32 cellular contexts compared by ENCODE assay signal in the genomic region with DNA sequence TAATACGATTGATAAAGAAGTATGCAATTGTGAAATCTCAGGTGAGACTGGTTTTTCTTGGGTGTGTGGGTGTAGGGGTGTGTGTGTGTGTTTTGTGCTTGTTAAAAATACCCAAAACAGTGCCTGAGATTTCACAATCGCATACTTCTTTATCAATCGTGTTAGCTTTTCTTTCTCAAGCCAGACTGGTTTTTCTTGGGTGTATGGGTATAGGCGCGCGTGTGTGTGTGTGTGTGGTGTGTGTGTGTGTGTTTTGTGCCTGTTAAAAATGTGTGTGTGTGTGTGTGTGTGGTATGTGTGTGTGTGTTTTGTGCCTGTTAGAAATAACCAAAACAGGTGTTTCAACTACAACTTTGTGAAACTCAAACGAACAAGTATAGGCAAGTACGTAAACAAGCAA. TPM values are rescaled to one million over a fixed set of nuclear protein-coding genes. Genes with fewer than 3 reads are reported as not detected.
DNase-seq lines count a peak whose midpoint lies in the region; ATAC-seq, FAIRE-seq and TF ChIP-seq lines count a peak whose summit lies in the region.
"Had no signal": no experiment of that assay in that cellular context is flagged by ENCODE, and none has a peak within 500 bp of the region (broad histone marks: within the 10 kb centered on the region; RNA-seq: fewer than 3 reads in every experiment).

No MANE protein-coding gene starts in this region.

- POLR2A ChIA-PET in Caco-2 (lab: Charles Lee) (interaction anchor here (1.1 kb wide), 1 partner anchor 121 kb away, joined by 3 read pairs; a partner anchor contains a TSS), IMR-90 (lab: Charles Lee; ENCODE audit: unreplicated experiment) (no interaction called here), endothelial cell of umbilical vein (lab: Charles Lee) (no interaction called here), T-cell (lab: Charles Lee) (no interaction called here)

- H4K20me1 ChIP-seq in IMR-90 (ENCODE audit: insufficient read depth, low read length) (peaks cover 4% of the 10 kb centered on the region; the same call in 1 of the 2 replicates), endothelial cell of umbilical vein (replicated peaks; ENCODE audit: control insufficient read depth, extremely low read depth, insufficient read depth, low read length) (no peaks in the 10 kb centered on the region)

- H3K4me2 ChIP-seq in IMR-90 (ENCODE audit: low read depth, low read length) (no peak overlapping the region), endothelial cell of umbilical vein (ENCODE audit: insufficient read depth, low read length) (no peak overlapping the region)
- H3K4me2 ChIP-seq: A549 had no signal

- H3K9me1 ChIP-seq in IMR-90 (ENCODE audit: insufficient read depth, low read length) (peaks cover 4% of the 10 kb centered on the region), endothelial cell of umbilical vein (replicated peaks; ENCODE audit: control insufficient read depth, extremely low read depth, insufficient read depth, low read length) (no peaks in the 10 kb centered on the region)

- TF ChIP-seq POLR2A in IMR-90 (IDR thresholded peaks at IDR 0.05; ENCODE audit: low read depth, low read length) (no peak), endothelial cell of umbilical vein (IDR thresholded peaks at IDR 0.05; ENCODE audit: low read depth, low read length) (no peak)

- ATAC-seq in IMR-90 (ENCODE audit: low read depth) = no peak
- ATAC-seq in lung (ENCODE audit: insufficient read depth, low FRiP score) = no peak
- ATAC-seq in T-cell (replicated peaks in 1 of 4) = no peak
- ATAC-seq: A549; activated naive CD4-positive, alpha-beta T cell treated with anti-CD3 and anti-CD28 coated beads, Interleukin-2, amount 50 U/mL, for 72 hours; natural killer cell had no signal

- CTCF ChIA-PET in Caco-2 (lab: Charles Lee) (no interaction called here), IMR-90 (lab: Yijun Ruan, JAX) (interaction anchor here (0.5 kb wide), 1 partner anchor 125 kb away, joined by 3 read pairs; no protein-coding TSS in a partner anchor), endothelial cell of umbilical vein (lab: Charles Lee) (no interaction called here), T-cell (lab: Charles Lee) (no interaction called here)
- CTCF ChIA-PET in activated naive CD4-positive, alpha-beta T cell treated with anti-CD3 and anti-CD28 coated beads, Interleukin-2, amount 10 ng/mL, durations not matched to agents 7 days and 5 days (lab: Charles Lee) = no interaction called here

- H3K36me3 ChIP-seq in Caco-2 (ENCODE audit: control insufficient read depth, insufficient read depth, low read length) = no peaks in the 10 kb centered on the region
- peaks cover 7% of the 10 kb centered on the region; the same call in 1 of the 2 replicates for H3K36me3 ChIP-seq in IMR-90 (ENCODE audit: control insufficient read depth, insufficient read depth, low read length)
- no peaks in the 10 kb centered on the region for H3K36me3 ChIP-seq in endothelial cell of umbilical vein (ENCODE audit: control insufficient read depth in 2 of 2, extremely low read depth in 1 of 2, insufficient read depth in 2 of 2, low read length in 2 of 2)
- H3K36me3 ChIP-seq in lung (ENCODE audit: control insufficient read depth in 2 of 2, insufficient read depth in 2 of 2, low read length in 2 of 2) = peaks cover 0 to 9% of the 10 kb centered on the region in 2 donors
- H3K36me3 ChIP-seq: vagina had no signal

- H2BK5ac ChIP-seq in IMR-90 (ENCODE audit: low read depth, low read length, poor library complexity, severe bottlenecking) = peak overlapping the region; percentile 39

- no peak for TF ChIP-seq RAD21 in IMR-90 (IDR thresholded peaks at IDR 0.05; ENCODE audit: low read length)

- in situ Hi-C loops in IMR-90 (cut with MboI; ENCODE audit: low sequenced_read_pairs) = no loop called here

- H3K27ac ChIP-seq in IMR-90 (ENCODE audit: insufficient read depth, low read length) = no peak overlapping the region
- H3K27ac ChIP-seq in endothelial cell of umbilical vein (ENCODE audit: insufficient read depth, low read depth, low read length) = no peak overlapping the region
- H3K27ac ChIP-seq in lung (ENCODE audit: low read depth in 1 of 2, low read length in 1 of 2) = no peak overlapping the region
- H3K27ac ChIP-seq: A549, SJCRH30, skin epidermis, suprapubic skin, vagina, VCaP had no signal

- DNase-seq in Caco-2 = peak; percentile 86 to 87
- DNase-seq in IMR-90 = no peak
- no peak for DNase-seq in endothelial cell of umbilical vein (ENCODE audit: low read depth, low spot score)
- DNase-seq in lung (ENCODE audit: low spot score) = peak; percentile 35
- no peak for DNase-seq in NCI-H2171 (lab: John Stamatoyannopoulos, UW)
- no peak for DNase-seq in activated naive CD4-positive, alpha-beta T cell treated with anti-CD3 and anti-CD28 coated beads, Interleukin-2, amount 10 ng/mL, durations not matched to agents 7 days and 5 days
- DNase-seq in activated T-cell treated with anti-CD3 and anti-CD28 coated beads for 4 hours = no peak
- no peak for DNase-seq in T-cell
- DNase-seq: activated CD4-positive, alpha-beta T cell treated with anti-CD3 and anti-CD28 coated beads for 48 hours; activated CD8-positive, alpha-beta memory T cell treated with anti-CD3 and anti-CD28 coated beads for 24 hours; AML-193; CD4-positive, CD25-positive, alpha-beta regulatory T cell; DND-41; islet precursor cell; MV-4-11; natural killer cell; NCI-H1436 treated with DMSO at 0.1 percent for 48 hours; NCI-H446; NCI-H774; nucleus accumbens; SJCRH30; stimulated activated naive CD4-positive, alpha-beta T cell; SW 1271; T-helper 9 cell had no signal

- H3K14ac ChIP-seq in IMR-90 (replicated peaks; ENCODE audit: low read depth, low read length) = no peak overlapping the region

- H2AK9ac ChIP-seq in IMR-90 (replicated peaks; ENCODE audit: low read depth, low read length, poor library complexity) = no peak overlapping the region

- no peak overlapping the region for H2BK15ac ChIP-seq in IMR-90 (ENCODE audit: low read depth, low read length)

- H3K36me3 Mint-ChIP-seq in Caco-2 (ENCODE audit: insufficient read depth, unreplicated experiment) (peaks cover 20% of the 10 kb centered on the region), T-cell (peaks cover 58% of the 10 kb centered on the region)
- peaks cover 40% of the 10 kb centered on the region for H3K36me3 Mint-ChIP-seq in activated naive CD4-positive, alpha-beta T cell treated with anti-CD3 and anti-CD28 coated beads, Interleukin-2, amount 10 ng/mL, durations not matched to agents 7 days and 5 days
- H3K36me3 Mint-ChIP-seq: natural killer cell had no signal

- no peak overlapping the region for H3K23ac ChIP-seq in IMR-90 (ENCODE audit: low read depth, low read length)

- no peak overlapping the region for H4K8ac ChIP-seq in IMR-90 (ENCODE audit: low read depth in 2 of 2, low read length in 2 of 2)

- no CpG with 5 or more reads among the region's 8 CpGs for WGBS in IMR-90 (ENCODE audit: extremely low coverage in 2 of 2, insufficient read length in 1 of 2), 2 experiments
- 71 to 82% methylated on average over 8 of the region's 8 CpGs for WGBS in lung, 2 donors

- H2AFZ ChIP-seq in IMR-90 (replicated peaks; ENCODE audit: low read length, poor library complexity) (no peak overlapping the region), endothelial cell of umbilical vein (ENCODE audit: low read depth, low read length) (no peak overlapping the region)

- dilution Hi-C loops in IMR-90 (cut with HindIII; ENCODE audit: low sequenced_read_pairs, unreplicated experiment) = no loop called here
- dilution Hi-C loops in endothelial cell of umbilical vein (cut with MboI; ENCODE audit: extremely low pct_ligation_motif_present, low sequenced_read_pairs) = no loop called here

- H3K4me1 ChIP-seq in Caco-2 = peaks cover 17% of the 10 kb centered on the region
- H3K4me1 ChIP-seq in IMR-90 (ENCODE audit: control insufficient read depth, insufficient read depth, low read length) = peaks cover 2% of the 10 kb centered on the region; the same call in 1 of the 2 replicates
- H3K4me1 ChIP-seq in endothelial cell of umbilical vein (ENCODE audit: control insufficient read depth, extremely low read depth, insufficient read depth, low read length) = no peaks in the 10 kb centered on the region
- peaks cover 0 to 5% of the 10 kb centered on the region in 2 donors for H3K4me1 ChIP-seq in lung (ENCODE audit: control insufficient read depth in 2 of 2, insufficient read depth in 2 of 2, low read length in 2 of 2)
- H3K4me1 ChIP-seq: SJCRH30 had no signal

- H2BK20ac ChIP-seq in IMR-90 (ENCODE audit: low read depth, low read length) = no peak overlapping the region

- no peaks in the 10 kb centered on the region for H3K27me3 ChIP-seq in Caco-2 (replicated peaks; ENCODE audit: control insufficient read depth, insufficient read depth, low read length)
- H3K27me3 ChIP-seq in IMR-90 (ENCODE audit: control insufficient read depth, insufficient read depth, low read length) = no peaks in the 10 kb centered on the region
- no peaks in the 10 kb centered on the region for H3K27me3 ChIP-seq in endothelial cell of umbilical vein (ENCODE audit: control insufficient read depth in 2 of 2, insufficient read depth in 2 of 2, low read length in 2 of 2)
- H3K27me3 ChIP-seq in lung (ENCODE audit: control insufficient read depth, insufficient read depth) = no peaks in the 10 kb centered on the region
- H3K27me3 ChIP-seq: SJCRH30, suprapubic skin, vagina had no signal

- H3K56ac ChIP-seq in IMR-90 (ENCODE audit: extremely low read depth, insufficient read depth, low read length) = no peak overlapping the region

- no peak overlapping the region for H3K4ac ChIP-seq in IMR-90 (ENCODE audit: low read depth, low read length)

- no peak overlapping the region for H3K4me3 ChIP-seq in Caco-2 (ENCODE audit: low read depth, low read length)
- H3K4me3 ChIP-seq in IMR-90 (ENCODE audit: insufficient read depth, low read depth, low read length) = no peak overlapping the region
- no peak overlapping the region for H3K4me3 ChIP-seq in endothelial cell of umbilical vein (replicated peaks in 1 of 3; ENCODE audit: insufficient read depth in 1 of 3, low read depth in 1 of 3, low read length in 3 of 3)
- H3K4me3 ChIP-seq in lung = no peak overlapping the region
- H3K4me3 ChIP-seq: A549, SJCRH30, skin epidermis, suprapubic skin, vagina had no signal

- peaks cover 18% of the 10 kb centered on the region for H3K4me1 Mint-ChIP-seq in Caco-2 (ENCODE audit: low read depth, unreplicated experiment)
- H3K4me1 Mint-ChIP-seq in activated naive CD4-positive, alpha-beta T cell treated with anti-CD3 and anti-CD28 coated beads, Interleukin-2, amount 10 ng/mL, durations not matched to agents 7 days and 5 days = peaks cover 7% of the 10 kb centered on the region
- peaks cover 17 to 25% (median 22%) of the 10 kb centered on the region in 3 donors for H3K4me1 Mint-ChIP-seq in T-cell

- H2AK5ac ChIP-seq in IMR-90 (ENCODE audit: low read depth, low read length) = no peak overlapping the region

- FAIRE-seq in endothelial cell of umbilical vein (lab: Jason Lieb, UNC) = peak; percentile 38
- FAIRE-seq: A549, D721Med, H54 had no signal

- H3K9ac ChIP-seq in IMR-90 (ENCODE audit: low read depth, low read length) (no peak overlapping the region), endothelial cell of umbilical vein (replicated peaks; ENCODE audit: extremely low read depth, insufficient read depth, low read length) (no peak overlapping the region)

- H3K9me3 Mint-ChIP-seq in Caco-2 (ENCODE audit: unreplicated experiment) (peaks cover 8% of the 10 kb centered on the region), T-cell (no peaks in the 10 kb centered on the region)
- peaks cover 3% of the 10 kb centered on the region for H3K9me3 Mint-ChIP-seq in activated naive CD4-positive, alpha-beta T cell treated with anti-CD3 and anti-CD28 coated beads, Interleukin-2, amount 10 ng/mL, durations not matched to agents 7 days and 5 days
- H3K9me3 Mint-ChIP-seq: natural killer cell had no signal

- H3K18ac ChIP-seq in IMR-90 (ENCODE audit: low read depth, low read length) = no peak overlapping the region

- no peak overlapping the region for H4K91ac ChIP-seq in IMR-90 (ENCODE audit: insufficient read depth, low read depth, low read length)

- no peak for TF ChIP-seq CTCF in Caco-2 (IDR thresholded peaks at IDR 0.05; ENCODE audit: insufficient read depth in 1 of 2, low read depth in 1 of 2, low read length in 1 of 2, severe bottlenecking in 1 of 2, unreplicated experiment in 1 of 2)
- TF ChIP-seq CTCF in IMR-90 (conservative IDR thresholded peaks at IDR 0.05; ENCODE audit: low read depth, low read length) = no peak
- no peak for TF ChIP-seq CTCF in endothelial cell of umbilical vein (IDR thresholded peaks at IDR 0.05; ENCODE audit: extremely low read depth in 1 of 2, insufficient read depth in 1 of 2, low read depth in 1 of 2, low read length in 2 of 2)
- no peak for TF ChIP-seq CTCF in lung (IDR thresholded peaks at IDR 0.05; ENCODE audit: control extremely low read depth, extremely low read depth)

- no peaks in the 10 kb centered on the region for H3K27me3 Mint-ChIP-seq in Caco-2 (ENCODE audit: insufficient read depth, unreplicated experiment)
- H3K27me3 Mint-ChIP-seq in activated naive CD4-positive, alpha-beta T cell treated with anti-CD3 and anti-CD28 coated beads, Interleukin-2, amount 10 ng/mL, durations not matched to agents 7 days and 5 days = no peaks in the 10 kb centered on the region
- H3K27me3 Mint-ChIP-seq in T-cell = no peaks in the 10 kb centered on the region
- H3K27me3 Mint-ChIP-seq: CD4-positive, CD25-positive, alpha-beta regulatory T cell had no signal

- H3K9me3 ChIP-seq in Caco-2 (no peaks in the 10 kb centered on the region), IMR-90 (ENCODE audit: control insufficient read depth, insufficient read depth, low read length) (no peaks in the 10 kb centered on the region), endothelial cell of umbilical vein (replicated peaks; ENCODE audit: control insufficient read depth, insufficient read depth, low read length) (no peaks in the 10 kb centered on the region), lung (ENCODE audit: control insufficient read depth in 2 of 2, insufficient read depth in 1 of 2, low read length in 1 of 2) (no peaks in the 10 kb centered on the region)
- H3K9me3 ChIP-seq: A549, SJCRH30, suprapubic skin, vagina had no signal

- intact Hi-C loops in Caco-2 (cut with micrococcal nuclease; ENCODE audit: unreplicated experiment) (no loop called here), IMR-90 (cut with micrococcal nuclease) (no loop called here), endothelial cell of umbilical vein (cut with micrococcal nuclease) (no loop called here)

- BruUV-seq in Caco-2 (replicated peaks; lab: Mats Ljungman, UMichigan) = no TSS peak
- BruUV-seq in IMR-90 (replicated peaks; lab: Mats Ljungman, UMichigan) = no TSS peak
- no TSS peak for BruUV-seq in endothelial cell of umbilical vein (replicated peaks; lab: Mats Ljungman, UMichigan)

- H3K79me2 ChIP-seq in endothelial cell of umbilical vein (ENCODE audit: control insufficient read depth, insufficient read depth, low read length) = peaks cover 5% of the 10 kb centered on the region

- H3K27ac Mint-ChIP-seq in Caco-2 (ENCODE audit: unreplicated experiment) (peak overlapping the region; percentile 88), T-cell (no peak overlapping the region)
- H3K27ac Mint-ChIP-seq in activated naive CD4-positive, alpha-beta T cell treated with anti-CD3 and anti-CD28 coated beads, Interleukin-2, amount 10 ng/mL, durations not matched to agents 7 days and 5 days = no peak overlapping the region
- H3K27ac Mint-ChIP-seq: activated naive CD4-positive, alpha-beta T cell treated with anti-CD3 and anti-CD28 coated beads, Interleukin-2, amount 50 U/mL, for 72 hours; CD4-positive, CD25-positive, alpha-beta regulatory T cell; natural killer cell had no signal

- H2BK120ac ChIP-seq in IMR-90 (ENCODE audit: low read depth, low read length) = no peak overlapping the region

- no peak overlapping the region for H4K5ac ChIP-seq in IMR-90 (ENCODE audit: low read depth, low read length)

- H3K4me3 Mint-ChIP-seq in Caco-2 (ENCODE audit: unreplicated experiment) = peak overlapping the region; percentile 63
- no peak overlapping the region for H3K4me3 Mint-ChIP-seq in activated naive CD4-positive, alpha-beta T cell treated with anti-CD3 and anti-CD28 coated beads, Interleukin-2, amount 10 ng/mL, durations not matched to agents 7 days and 5 days
- no peak overlapping the region for H3K4me3 Mint-ChIP-seq in T-cell
- H3K4me3 Mint-ChIP-seq: CD4-positive, CD25-positive, alpha-beta regulatory T cell; natural killer cell had no signal

- H3K79me1 ChIP-seq in IMR-90 (ENCODE audit: low read depth in 1 of 2, low read length in 2 of 2) = peaks cover 22 to 24% of the 10 kb centered on the region in 2 experiments

RNA-seq across cellular contexts. Expression of a gene that starts 53.7 kb away (rescaled TPM):
- total RNA-seq in Caco-2 (2022) = 42.7 and 44.3 TPM in 2 replicates
- total RNA-seq in IMR-90 (2012; rRNA removed) = 7.2 and 10.3 TPM in 2 replicates
- 6.0 and 7.2 TPM in 2 replicates for polyA plus RNA-seq in IMR-90 (2012; rRNA removed)
- polyA plus RNA-seq in IMR-90 (2012; cell fraction: cytosol; rRNA removed) = 2.3 and 2.7 TPM in 2 replicates
- 2.8 and 5.9 TPM in 2 replicates for polyA plus RNA-seq in IMR-90 (2012; cell fraction: nucleus; rRNA removed; ENCODE audit: low replicate concordance)
- 21.3 and 25.6 TPM in 2 replicates for total RNA-seq in endothelial cell of umbilical vein
- polyA plus RNA-seq in endothelial cell of umbilical vein = 4.2 and 8.0 TPM in 2 replicates
- 6.2 and 9.0 TPM in 2 replicates for polyA plus RNA-seq in endothelial cell of umbilical vein (2011; cell fraction: cytosol; rRNA removed)
- polyA plus RNA-seq in endothelial cell of umbilical vein (2011; cell fraction: nucleus; rRNA removed) = 13.8 and 14.1 TPM in 2 replicates
- 16.9 and 17.2 TPM in 2 replicates for polyA plus RNA-seq in endothelial cell of umbilical vein (2012)
- polyA minus RNA-seq in endothelial cell of umbilical vein = 36.1 and 46.8 TPM in 2 replicates
- 9.2 TPM for polyA minus RNA-seq in endothelial cell of umbilical vein (2011; cell fraction: cytosol; rRNA and poly(A)+ RNA removed)
- polyA minus RNA-seq in endothelial cell of umbilical vein (2011; cell fraction: nucleus; rRNA and poly(A)+ RNA removed) = 40.6 and 51.8 TPM in 2 replicates
- 10 to 100 TPM; 59.7 to 86.2 TPM for total RNA-seq in lung
- polyA plus RNA-seq in lung = 10 to 100 TPM; 16.1 to 32.4 TPM
- 10 to 100 TPM; 35.7 to 39.4 (median 38.0) TPM for total RNA-seq in T-cell

RNA-seq across cellular contexts. Expression of a gene that starts 54.0 kb away (rescaled TPM):
- total RNA-seq in Caco-2 (2022) = 7.5 and 11.1 TPM in 2 replicates
- total RNA-seq in IMR-90 (2012; rRNA removed) = 24.4 and 34.2 TPM in 2 replicates
- 9.6 and 10.4 TPM in 2 replicates for polyA plus RNA-seq in IMR-90 (2012; rRNA removed)
- polyA plus RNA-seq in IMR-90 (2012; cell fraction: cytosol; rRNA removed) = 0.56 and 1.00 TPM in 2 replicates
- 2.3 and 23.9 TPM in 2 replicates for polyA plus RNA-seq in IMR-90 (2012; cell fraction: nucleus; rRNA removed; ENCODE audit: low replicate concordance)
- total RNA-seq in endothelial cell of umbilical vein = 22.1 and 27.3 TPM in 2 replicates
- 4.6 and 5.1 TPM in 2 replicates for polyA plus RNA-seq in endothelial cell of umbilical vein
- polyA plus RNA-seq in endothelial cell of umbilical vein (2011; cell fraction: cytosol; rRNA removed) = 7.3 TPM in 2 replicates
- 28.6 and 29.8 TPM in 2 replicates for polyA plus RNA-seq in endothelial cell of umbilical vein (2011; cell fraction: nucleus; rRNA removed)
- 11.9 and 15.2 TPM in 2 replicates for polyA plus RNA-seq in endothelial cell of umbilical vein (2012)
- 34.3 and 41.4 TPM in 2 replicates for polyA minus RNA-seq in endothelial cell of umbilical vein
- polyA minus RNA-seq in endothelial cell of umbilical vein (2011; cell fraction: cytosol; rRNA and poly(A)+ RNA removed) = 7.4 TPM
- 32.6 and 42.8 TPM in 2 replicates for polyA minus RNA-seq in endothelial cell of umbilical vein (2011; cell fraction: nucleus; rRNA and poly(A)+ RNA removed)
- total RNA-seq in lung = 10 to 100 TPM; 26.9 to 68.6 TPM
- polyA plus RNA-seq in lung = 10 to 100 TPM in 1 of 2 donors, 1 to 10 TPM in 1; 6.6 to 10.1 TPM
- 10 to 100 TPM; 21.8 to 26.2 (median 25.0) TPM for total RNA-seq in T-cell

Comparison
In these comparisons a context has a peak if more than half of its experiments do, and no peak if none do; other contexts are left out.
1. DNase-seq: peak in Caco-2 (2 of 2) and lung (single experiment); none in IMR-90 (single experiment), endothelial cell of umbilical vein (single experiment), NCI-H2171 (single experiment), activated naive CD4-positive, alpha-beta T cell treated with anti-CD3 and anti-CD28 coated beads, Interleukin-2, amount 10 ng/mL, durations not matched to agents 7 days and 5 days (single experiment), activated T-cell treated with anti-CD3 and anti-CD28 coated beads for 4 hours (single experiment) and T-cell (0 of 34).